ENCODE assay signal across 20 cellular contexts in the genomic region with DNA sequence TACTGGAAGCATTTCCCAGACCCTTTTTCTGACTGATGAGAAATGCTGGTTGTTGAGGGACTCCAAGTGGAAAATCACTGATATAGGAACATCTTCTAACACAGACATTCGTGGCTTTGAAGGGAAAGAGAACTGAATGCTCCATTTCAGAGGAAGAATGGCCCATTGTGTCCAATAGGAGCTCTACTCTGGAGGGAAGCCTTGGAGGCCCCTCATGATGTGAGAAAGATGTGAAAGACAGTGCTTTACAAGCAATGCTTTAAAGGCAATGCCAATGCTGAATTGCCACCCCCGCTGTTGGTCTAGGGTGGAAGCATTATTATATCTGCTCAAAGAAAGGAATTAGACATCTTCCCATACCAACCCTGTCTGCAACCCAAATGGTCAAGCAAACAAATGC. TPM values are rescaled to one million over a fixed set of nuclear protein-coding genes. Genes with fewer than 3 reads are reported as not detected.
DNase-seq lines count a peak whose midpoint lies in the region; FAIRE-seq and TF ChIP-seq lines count a peak whose summit lies in the region.
"Had no signal": no experiment of that assay in that cellular context is flagged by ENCODE, and none has a peak within 500 bp of the region (broad histone marks: within the 10 kb centered on the region; RNA-seq: fewer than 3 reads in every experiment).

No MANE protein-coding gene starts in this region.

- intact Hi-C loops in vagina (cut with DNase I), result no loop called here

- H3K9me3 ChIP-seq in HUES6 (ENCODE audit: control insufficient read depth, insufficient read depth, low read depth, low read length) (no peaks in the 10 kb centered on the region), H1 (ENCODE audit: insufficient read depth in 2 of 2, low read depth in 1 of 2, low read length in 1 of 2) (no peaks in the 10 kb centered on the region), vagina (no peaks in the 10 kb centered on the region)
- H3K9me3 ChIP-seq: HAP-1 had no signal

- no peak overlapping the region for H2BK120ac ChIP-seq in H1 (replicated peaks; ENCODE audit: low read depth, low read length)

- FAIRE-seq in H1 (lab: Jason Lieb, UNC), result no peak
- FAIRE-seq in RCC 7860 (lab: Jason Lieb, UNC), result no peak
- FAIRE-seq: HTR-8/SVneo had no signal

- H3K27me3 ChIP-seq in HUES6 (ENCODE audit: control insufficient read depth, insufficient read depth, low read length) (no peaks in the 10 kb centered on the region), H1 (replicated peaks in 1 of 4; ENCODE audit: control insufficient read depth in 3 of 4, extremely low read depth in 1 of 4, insufficient read depth in 3 of 4, low read length in 3 of 4) (no peaks in the 10 kb centered on the region), vagina (no peaks in the 10 kb centered on the region)

- H2BK12ac ChIP-seq in H1 (ENCODE audit: low read depth, low read length), result peak overlapping the region; percentile 86

- no peak overlapping the region for H3K56ac ChIP-seq in H1 (replicated peaks; ENCODE audit: insufficient read length, low read depth, low read length)

- H3K23me2 ChIP-seq in H1 (ENCODE audit: low read depth, low read length), result no peaks in the 10 kb centered on the region

- no peak overlapping the region for H3K23ac ChIP-seq in H1 (ENCODE audit: insufficient read length)

- no peak for DNase-seq in H1 (ENCODE audit: low read depth in 1 of 2, low spot score in 2 of 2)
- peak; percentile 15 for DNase-seq in iPS-NIHi11 (ENCODE audit: low spot score)
- DNase-seq in RCC 7860 (ENCODE audit: low spot score), result no peak
- no peak for DNase-seq in NCI-H2196 treated with DMSO at 0.1 percent for 48 hours (lab: John Stamatoyannopoulos, UW; ENCODE audit: unreplicated experiment)
- DNase-seq in vagina (ENCODE audit: extremely low spot score in 2 of 2), result no peak
- DNase-seq in DMS79 treated with DMSO at 0.1 percent for 48 hours (lab: John Stamatoyannopoulos, UW), result no peak
- DNase-seq: ACHN; DND-41; NCI-H1092 treated with DMSO at 0.1 percent for 48 hours; NCI-H146; NCI-H2029 treated with DMSO at 0.1 percent for 48 hours; NCI-H2171; NCI-H446 treated with DMSO at 0.1 percent for 48 hours; NCI-H748 treated with DMSO at 0.1 percent for 48 hours; NK-92 treated with Interleukin-12 subunit alpha and Interleukin-12 subunit beta, amount 100 ng/mL, for 24 hours; SHP77 treated with DMSO at 0.1 percent for 48 hours had no signal

- H2BK5ac ChIP-seq in H1 (ENCODE audit: low read depth, low read length), result peak overlapping the region; percentile 89

- no peak overlapping the region for H3K14ac ChIP-seq in H1 (ENCODE audit: insufficient read length)

- peak overlapping the region; percentile 56 for H3K27ac ChIP-seq in HUES6 (ENCODE audit: low read depth, low read length)
- 0 out of 2 replicates have a peak overlapping the region, but pooled peaks have one; percentile 5 for H3K27ac ChIP-seq in H1 (ENCODE audit: low read depth, low read length)
- H3K27ac ChIP-seq in vagina, result no peak overlapping the region
- H3K27ac ChIP-seq: C4-2B had no signal

- peak overlapping the region; percentile 4 to 51; a peak in 3 of 4 replicates for H3K4me2 ChIP-seq in H1 (ENCODE audit: insufficient read depth in 1 of 2, low read depth in 2 of 2, low read length in 2 of 2)

- H4K5ac ChIP-seq in H1 (ENCODE audit: insufficient read length, low read depth, low read length), result no peak overlapping the region

- H3K79me1 ChIP-seq in H1 (ENCODE audit: low read depth, low read length), result no peaks in the 10 kb centered on the region; the same call in 1 of the 2 replicates

- H3K4ac ChIP-seq in H1 (replicated peaks; ENCODE audit: insufficient read length, low read depth, low read length), result peak overlapping the region; percentile 74

- TF ChIP-seq CTCF in H1 (IDR thresholded peaks at IDR 0.05; ENCODE audit: control extremely low read depth in 1 of 3, insufficient read depth in 1 of 3, low read depth in 1 of 3, low read length in 3 of 3) (no peak), vagina (IDR thresholded peaks at IDR 0.05) (no peak)

- H2AFZ ChIP-seq in H1 (ENCODE audit: low read length), result no peak overlapping the region

- TF ChIP-seq POLR2A in H1 (IDR thresholded peaks at IDR 0.05; ENCODE audit: control extremely low read depth in 1 of 2, low read depth in 2 of 2, low read length in 2 of 2) (no peak), vagina (IDR thresholded peaks at IDR 0.05) (no peak)

- H2BK15ac ChIP-seq in H1 (ENCODE audit: low read length), result no peak overlapping the region

- no peaks in the 10 kb centered on the region for H4K20me1 ChIP-seq in H1 (replicated peaks in 1 of 2; ENCODE audit: control insufficient read depth in 1 of 2, insufficient read depth in 2 of 2, low read length in 2 of 2)

- peak overlapping the region; percentile 12 for H4K91ac ChIP-seq in H1 (replicated peaks; ENCODE audit: insufficient read length, low read length)

- H3K4me3 ChIP-seq in HUES6 (ENCODE audit: low read depth, low read length) (no peak overlapping the region), H1 (ENCODE audit: extremely low read depth in 1 of 4, insufficient read depth in 2 of 4, low read depth in 3 of 4, low read length in 4 of 4) (no peak overlapping the region), vagina (no peak overlapping the region)
- H3K4me3 ChIP-seq: HAP-1 had no signal

- POLR2A ChIA-PET in H1 (lab: Charles Lee; ENCODE audit: partially characterized antibody), result interaction anchor here (3.8 kb wide), 1 partner anchor 13 kb away, joined by 17 read pairs; the partner anchor contains the start of gene NMNAT2

- CTCF ChIA-PET in H1 (lab: Charles Lee; ENCODE audit: partially characterized antibody), result interaction anchor here (0.6 to 2.2 kb wide), 4 partner anchors 10 to 123 kb away, joined by 3 to 7 read pairs (median 4); no protein-coding TSS in a partner anchor

- peak overlapping the region; percentile 99 for H2BK20ac ChIP-seq in H1 (ENCODE audit: low read length)

- H3K36me3 ChIP-seq in HUES6 (ENCODE audit: control insufficient read depth, insufficient read depth, low read length) (no peaks in the 10 kb centered on the region), H1 (ENCODE audit: control insufficient read depth in 2 of 4, insufficient read depth in 4 of 4, low read length in 3 of 4) (no peaks in the 10 kb centered on the region), vagina (no peaks in the 10 kb centered on the region)
- H3K36me3 ChIP-seq: HAP-1 had no signal

- TF ChIP-seq RAD21 in H1 (IDR thresholded peaks at IDR 0.05 in 1 of 2, conservative IDR thresholded peaks at IDR 0.05 in 1 of 2; ENCODE audit: low read depth in 2 of 2, low read length in 2 of 2), result no peak

- H3K9ac ChIP-seq in HUES6 (ENCODE audit: low read length) (no peak overlapping the region), H1 (replicated peaks in 1 of 4; ENCODE audit: extremely low read depth in 1 of 4, low read depth in 3 of 4, low read length in 3 of 4) (no peak overlapping the region)

- H4K8ac ChIP-seq in H1 (ENCODE audit: extremely low read depth, insufficient read depth, low read length), result no peak overlapping the region

- no peak for TF ChIP-seq EP300 in H1 (IDR thresholded peaks at IDR 0.05; ENCODE audit: borderline replicate concordance in 1 of 2, low read depth in 2 of 2, low read length in 2 of 2)

- H3K4me1 ChIP-seq in HUES6 (ENCODE audit: control insufficient read depth, insufficient read depth, low read length), result peaks cover 24% of the 10 kb centered on the region
- H3K4me1 ChIP-seq in H1 (replicated peaks in 1 of 4; ENCODE audit: control insufficient read depth in 3 of 4, insufficient read depth in 4 of 4, low read length in 3 of 4), result peaks cover 3 to 26% (median 24%) of the 10 kb centered on the region in 4 experiments
- no peaks in the 10 kb centered on the region for H3K4me1 ChIP-seq in vagina

- peak overlapping the region; percentile 88 for H2AK5ac ChIP-seq in H1 (ENCODE audit: low read depth, low read length)

- peak overlapping the region; percentile 52; the same call in 1 of the 2 replicates for H3K18ac ChIP-seq in H1 (ENCODE audit: extremely low read depth, low read length)

- H3K79me2 ChIP-seq in H1 (ENCODE audit: control insufficient read depth in 1 of 2, insufficient read depth in 2 of 2, low read length in 2 of 2), result 0 out of 4 replicates have a peak, but pooled peaks cover 0 to 4% of the 10 kb centered on the region in 2 experiments

- 55% methylated on average over 2 of the region's 2 CpGs; no CpG with 5 or more reads in 1 of the 2 experiments for WGBS in H1 (ENCODE audit: extremely low coverage in 1 of 2, insufficient coverage in 1 of 2, insufficient read length in 1 of 2, insufficient replicate concordance in 2 of 2, low coverage in 1 of 2, low lambda C conversion rate in 2 of 2, missing lambda C conversion rate in 1 of 2), 2 experiments

TF ChIP-seq in H1, 55 proteins besides CTCF, POLR2A, EP300 and RAD21:
- TF ChIP-seq SIN3A (conservative IDR thresholded peaks at IDR 0.05 in 1 of 2, IDR thresholded peaks at IDR 0.05 in 1 of 2; ENCODE audit: low read depth in 1 of 2, low read length in 2 of 2) (no peak), FOSL1 (IDR thresholded peaks at IDR 0.05; ENCODE audit: insufficient read depth, low read depth, low read length) (no peak), RBBP5 (IDR thresholded peaks at IDR 0.05; ENCODE audit: borderline replicate concordance, low read depth, low read length) (no peak), SRF (IDR thresholded peaks at IDR 0.05; ENCODE audit: low read depth, low read length) (no peak), RXRA (IDR thresholded peaks at IDR 0.05; ENCODE audit: insufficient read depth, low read depth, low read length) (no peak), JUND (IDR thresholded peaks at IDR 0.05; ENCODE audit: low read length) (no peak), RFX5 (IDR thresholded peaks at IDR 0.05; ENCODE audit: borderline replicate concordance, low read depth, low read length) (no peak), GABPA (IDR thresholded peaks at IDR 0.05; ENCODE audit: borderline replicate concordance, insufficient read depth, low read length) (no peak)

RNA-seq across cellular contexts. Expression of gene NMNAT2, which starts 13.7 kb away (rescaled TPM):
- 20.9 and 23.8 TPM in 2 replicates for total RNA-seq in H1 (2021; fragmentation: NEBNext Ultra II Directional; extraction: Animal tissue kit (Norgen Biotek cat#: 25700))
- 6.5 and 15.7 TPM in 2 replicates for polyA plus RNA-seq in H1 (2011; rRNA removed)
- polyA plus RNA-seq in H1 (2011; cell fraction: cytosol; rRNA removed), result 8.1 TPM
- polyA plus RNA-seq in H1 (2011; cell fraction: nucleus; rRNA removed), result 16.2 TPM
- polyA plus RNA-seq in H1 (2012, experiment 1 of 2), result 11.2 to 17.4 TPM (median 13.5 TPM) in 4 replicates
- 1.3 TPM for polyA plus RNA-seq in H1 (2012, experiment 2 of 2)
- polyA plus RNA-seq in H1 (2013, experiment 1 of 2), result 12.3 TPM
- 14.0 TPM for polyA plus RNA-seq in H1 (2013, experiment 2 of 2)
- polyA minus RNA-seq in H1 (2011; rRNA and poly(A)+ RNA removed), result 15.5 and 24.1 TPM in 2 replicates
- 5.6 TPM for polyA minus RNA-seq in H1 (2011; cell fraction: cytosol; rRNA and poly(A)+ RNA removed)
- polyA minus RNA-seq in H1 (2011; cell fraction: nucleus; rRNA and poly(A)+ RNA removed), result 8.1 TPM
- total RNA-seq in vagina, result 1.7 TPM
